Comparison of ENCODE assay signal across 8 cellular contexts in genomic region chr7:18610331-18610948, GRCh38.
DNase-seq lines count a peak whose midpoint lies in the region; ATAC-seq and TF ChIP-seq lines count a peak whose summit lies in the region.

No MANE protein-coding gene starts in this region.

- H3K4me2 ChIP-seq in OCI-LY7 (ENCODE audit: low read length) = no peak overlapping the region

- no peaks in the 10 kb centered on the region for H4K20me1 ChIP-seq in OCI-LY7 (ENCODE audit: insufficient read depth, low read length)

- H3K27me3 Mint-ChIP-seq in activated CD4-positive, alpha-beta T cell treated with anti-CD3 and anti-CD28 coated beads for 36 hours = no peaks in the 10 kb centered on the region

- peaks cover 3% of the 10 kb centered on the region for H3K9me3 Mint-ChIP-seq in activated CD4-positive, alpha-beta T cell treated with anti-CD3 and anti-CD28 coated beads for 36 hours (ENCODE audit: low read depth)

- H2AFZ ChIP-seq in OCI-LY7 (ENCODE audit: low read length) = no peak overlapping the region

- H3K4me1 ChIP-seq in OCI-LY7 (ENCODE audit: insufficient read depth, low read length, poor library complexity, severe bottlenecking) (no peaks in the 10 kb centered on the region), upper lobe of right lung (no peaks in the 10 kb centered on the region)

- DNase-seq in AG20443 (ENCODE audit: low spot score) (peak; percentile 20), OCI-LY7 (ENCODE audit: low spot score) (peak; percentile 46), foreskin fibroblast (peak in 1 of 2 donors; percentile 36), upper lobe of right lung (no peak)
- no peak for DNase-seq in activated CD4-positive, alpha-beta T cell treated with anti-CD3 and anti-CD28 coated beads for 36 hours

- POLR2A ChIA-PET in OCI-LY7 (lab: Charles Lee) = interaction anchor here (1.1 kb wide), 1 partner anchor 27 kb away, joined by 3 read pairs; no protein-coding TSS in a partner anchor
- POLR2A ChIA-PET in activated CD4-positive, alpha-beta T cell treated with anti-CD3 and anti-CD28 coated beads for 36 hours (lab: Charles Lee) = no interaction called here

- intact Hi-C loops in OCI-LY7 (cut with micrococcal nuclease; ENCODE audit: unreplicated experiment) (no loop called here), upper lobe of right lung (cut with DNase I) (no loop called here)
- intact Hi-C loops in activated CD4-positive, alpha-beta T cell treated with anti-CD3 and anti-CD28 coated beads for 36 hours (cut with DNase I, micrococcal nuclease) = no loop called here

- no peaks in the 10 kb centered on the region for H3K27me3 ChIP-seq in upper lobe of right lung

- peak; percentile 72 for ATAC-seq in GM21723 (IDR thresholded peaks at IDR 0.05; ENCODE audit: unreplicated experiment)
- ATAC-seq in upper lobe of right lung = peak; percentile 60
- no peak for ATAC-seq in HG02938 (IDR thresholded peaks at IDR 0.05; ENCODE audit: unreplicated experiment)
- no peak for ATAC-seq in activated CD4-positive, alpha-beta T cell treated with anti-CD3 and anti-CD28 coated beads for 36 hours
- no peak for ATAC-seq in HG03097 (IDR thresholded peaks at IDR 0.05; ENCODE audit: low FRiP score, unreplicated experiment)

- no peaks in the 10 kb centered on the region for H3K4me1 Mint-ChIP-seq in activated CD4-positive, alpha-beta T cell treated with anti-CD3 and anti-CD28 coated beads for 36 hours

- no peaks in the 10 kb centered on the region for H3K36me3 Mint-ChIP-seq in activated CD4-positive, alpha-beta T cell treated with anti-CD3 and anti-CD28 coated beads for 36 hours (ENCODE audit: low read depth)

- no peaks in the 10 kb centered on the region for H3K9me2 ChIP-seq in OCI-LY7 (ENCODE audit: insufficient read depth, low read length)

- no peak overlapping the region for H3K27ac Mint-ChIP-seq in activated CD4-positive, alpha-beta T cell treated with anti-CD3 and anti-CD28 coated beads for 36 hours

- TF ChIP-seq CTCF in OCI-LY7 (conservative IDR thresholded peaks at IDR 0.05; ENCODE audit: low read length) = peak; percentile 87
- TF ChIP-seq CTCF in foreskin fibroblast (IDR thresholded peaks at IDR 0.05; ENCODE audit: low read depth, low read length) = peak; percentile 40
- peak; percentile 52 for TF ChIP-seq CTCF in upper lobe of right lung (IDR thresholded peaks at IDR 0.05)

- CTCF ChIA-PET in OCI-LY7 (lab: Charles Lee; ENCODE audit: unreplicated experiment) = no interaction called here
- CTCF ChIA-PET in activated CD4-positive, alpha-beta T cell treated with anti-CD3 and anti-CD28 coated beads for 36 hours (lab: Charles Lee) = interaction anchor here (0.7 kb wide), 1 partner anchor 540 kb away, joined by 3 read pairs; no protein-coding TSS in a partner anchor

- H3K27ac ChIP-seq in OCI-LY7 (ENCODE audit: low read depth, low read length, poor library complexity, severe bottlenecking) (no peak overlapping the region), upper lobe of right lung (no peak overlapping the region)

- BruUV-seq in OCI-LY7 (replicated peaks; lab: Mats Ljungman, UMichigan) = no TSS peak

- H3K79me2 ChIP-seq in OCI-LY7 (ENCODE audit: insufficient read depth, low read depth, low read length) = no peaks in the 10 kb centered on the region

- H3K36me3 ChIP-seq in OCI-LY7 (ENCODE audit: insufficient read depth, low read length) = peaks cover 73% of the 10 kb centered on the region
- no peaks in the 10 kb centered on the region for H3K36me3 ChIP-seq in upper lobe of right lung

- H3K9me3 ChIP-seq in OCI-LY7 (ENCODE audit: low read length) (peaks cover under 1% of the 10 kb centered on the region; the same call in 1 of the 2 replicates), upper lobe of right lung (peaks cover under 1% of the 10 kb centered on the region)

- H3K4me3 ChIP-seq in OCI-LY7 (ENCODE audit: low read depth, low read length, poor library complexity, severe bottlenecking) (no peak overlapping the region), foreskin fibroblast (ENCODE audit: low read depth in 1 of 2, low read length in 2 of 2) (no peak overlapping the region), upper lobe of right lung (no peak overlapping the region)

- no peak overlapping the region for H3K4me3 Mint-ChIP-seq in activated CD4-positive, alpha-beta T cell treated with anti-CD3 and anti-CD28 coated beads for 36 hours

Comparison
In these comparisons a context has a peak if more than half of its experiments do, and no peak if none do; other contexts are left out.
1. DNase-seq: peak in AG20443 (single experiment) and OCI-LY7 (single experiment); none in upper lobe of right lung (single experiment) and activated CD4-positive, alpha-beta T cell treated with anti-CD3 and anti-CD28 coated beads for 36 hours (single experiment).
2. ATAC-seq: peak in GM21723 (single experiment) and upper lobe of right lung (single experiment); none in HG02938 (single experiment), activated CD4-positive, alpha-beta T cell treated with anti-CD3 and anti-CD28 coated beads for 36 hours (single experiment) and HG03097 (single experiment).
3. Peak in every context shown above with its lines, with median percentiles within 50 percentile points of each other: CTCF ChIP-seq.